Comparison of ENCODE assay signal across 9 cellular contexts in genomic region chr4:48944659-48945290, GRCh38. TPM values are rescaled to one million over a fixed set of nuclear protein-coding genes. Genes with fewer than 3 reads are reported as not detected.
DNase-seq lines count a peak whose midpoint lies in the region; ATAC-seq and TF ChIP-seq lines count a peak whose summit lies in the region.
"Had no signal": no experiment of that assay in that cellular context is flagged by ENCODE, and none has a peak within 500 bp of the region (broad histone marks: within the 10 kb centered on the region; RNA-seq: fewer than 3 reads in every experiment).

No MANE protein-coding gene starts in this region.

- 79% methylated on average over 8 of the region's 8 CpGs for WGBS in prostate gland

- H3K27ac Mint-ChIP-seq in activated CD8-positive, alpha-beta memory T cell treated with anti-CD3 and anti-CD28 coated beads, Interleukin-2, amount 10 ng/mL, durations not matched to agents 7 days and 5 days, result no peak overlapping the region

- H3K9me3 ChIP-seq in prostate gland, result no peaks in the 10 kb centered on the region

- H3K4me1 ChIP-seq in prostate gland (replicated peaks), result no peaks in the 10 kb centered on the region

- H3K27me3 Mint-ChIP-seq in activated CD8-positive, alpha-beta memory T cell treated with anti-CD3 and anti-CD28 coated beads, Interleukin-2, amount 10 ng/mL, durations not matched to agents 7 days and 5 days, result peaks cover 12% of the 10 kb centered on the region

- DNase-seq in stimulated activated naive CD4-positive, alpha-beta T cell (lab: John Stamatoyannopoulos, UW), result peak in 5 of 6 experiments; percentile 13 to 68 (median 58)
- no peak for DNase-seq in stimulated activated naive CD4-positive, alpha-beta T cell treated with Interleukin-2 at 50 U/mL for 16 hours (lab: John Stamatoyannopoulos, UW)
- DNase-seq in activated CD8-positive, alpha-beta memory T cell treated with anti-CD3 and anti-CD28 coated beads, Interleukin-2, amount 10 ng/mL, durations not matched to agents 7 days and 5 days, result peak; percentile 71
- DNase-seq in iPS-NIHi11 (ENCODE audit: low spot score) (peak; percentile 61), cortex of kidney (lab: John Stamatoyannopoulos, UW) (no peak), prostate gland (ENCODE audit: low spot score) (no peak), DMS79 (lab: John Stamatoyannopoulos, UW) (no peak), coronary artery (ENCODE audit: low spot score) (no peak)
- DNase-seq: SIG-M5 had no signal

- H3K9me3 Mint-ChIP-seq in activated CD8-positive, alpha-beta memory T cell treated with anti-CD3 and anti-CD28 coated beads, Interleukin-2, amount 10 ng/mL, durations not matched to agents 7 days and 5 days (ENCODE audit: low read depth), result no peaks in the 10 kb centered on the region

- intact Hi-C loops in prostate gland (cut with DNase I), result no loop called here

- H3K27ac ChIP-seq in prostate gland (no peak overlapping the region), coronary artery (no peak overlapping the region)

- CTCF ChIA-PET in activated CD8-positive, alpha-beta memory T cell treated with anti-CD3 and anti-CD28 coated beads, Interleukin-2, amount 10 ng/mL, durations not matched to agents 7 days and 5 days (lab: Charles Lee), result interaction anchor here (0.7 to 3.1 kb wide), 18 partner anchors 10 to 603 kb away, joined by 3 to 19 read pairs (median 4); partner anchors contain the start of genes OCIAD2 and SLAIN2

- no peaks in the 10 kb centered on the region for H3K36me3 ChIP-seq in prostate gland

- H3K4me1 Mint-ChIP-seq in activated CD8-positive, alpha-beta memory T cell treated with anti-CD3 and anti-CD28 coated beads, Interleukin-2, amount 10 ng/mL, durations not matched to agents 7 days and 5 days, result peaks cover 7% of the 10 kb centered on the region

- ATAC-seq in activated CD8-positive, alpha-beta memory T cell treated with anti-CD3 and anti-CD28 coated beads, Interleukin-2, amount 10 ng/mL, durations not matched to agents 7 days and 5 days, result peak; percentile 42

- no peak overlapping the region for H3K4me3 Mint-ChIP-seq in activated CD8-positive, alpha-beta memory T cell treated with anti-CD3 and anti-CD28 coated beads, Interleukin-2, amount 10 ng/mL, durations not matched to agents 7 days and 5 days

- TF ChIP-seq CTCF in prostate gland (IDR thresholded peaks at IDR 0.05) (no peak), coronary artery (IDR thresholded peaks at IDR 0.05) (no peak)

- no peak for TF ChIP-seq POLR2A in prostate gland (IDR thresholded peaks at IDR 0.05)

- no peak overlapping the region for H3K4me3 ChIP-seq in prostate gland
- H3K4me3 ChIP-seq in coronary artery, result no peak overlapping the region

- no peaks in the 10 kb centered on the region for H3K27me3 ChIP-seq in prostate gland (replicated peaks; ENCODE audit: insufficient read depth)

- no peaks in the 10 kb centered on the region for H3K36me3 Mint-ChIP-seq in activated CD8-positive, alpha-beta memory T cell treated with anti-CD3 and anti-CD28 coated beads, Interleukin-2, amount 10 ng/mL, durations not matched to agents 7 days and 5 days

RNA-seq across cellular contexts. Expression of gene OCIAD2, which starts 38.2 kb away (rescaled TPM):
- 10 to 100 TPM; 54.6 to 76.5 TPM for total RNA-seq in activated CD8-positive, alpha-beta memory T cell treated with anti-CD3 and anti-CD28 coated beads, Interleukin-2, amount 10 ng/mL, durations not matched to agents 7 days and 5 days
- 10 to 100 TPM; 12.5 to 55.5 TPM for total RNA-seq in prostate gland

RNA-seq across cellular contexts. Expression of gene CWH43, which starts 41.3 kb away (rescaled TPM):
- not detected for total RNA-seq in activated CD8-positive, alpha-beta memory T cell treated with anti-CD3 and anti-CD28 coated beads, Interleukin-2, amount 10 ng/mL, durations not matched to agents 7 days and 5 days
- total RNA-seq in prostate gland, result 100 to 1,000 TPM in 1 of 2 donors, 10 to 100 TPM in 1; 14.8 to 118 TPM

Comparison
In these comparisons a context has a peak if more than half of its experiments do, and no peak if none do; other contexts are left out.
1. DNase-seq: peak in stimulated activated naive CD4-positive, alpha-beta T cell (5 of 6), activated CD8-positive, alpha-beta memory T cell treated with anti-CD3 and anti-CD28 coated beads, Interleukin-2, amount 10 ng/mL, durations not matched to agents 7 days and 5 days (single experiment) and iPS-NIHi11 (single experiment); none in stimulated activated naive CD4-positive, alpha-beta T cell treated with Interleukin-2 at 50 U/mL for 16 hours (single experiment), cortex of kidney (single experiment), prostate gland (single experiment), DMS79 (single experiment) and coronary artery (single experiment).
2. RNA of gene CWH43, which starts 41.3 kb away (total RNA-seq): 14.8 to 118 TPM in prostate gland; not detected in activated CD8-positive, alpha-beta memory T cell treated with anti-CD3 and anti-CD28 coated beads, Interleukin-2, amount 10 ng/mL, durations not matched to agents 7 days and 5 days; every median in the first group is over 10 times any median in the second.